In genomic region chr11:24264868-24265267, GRCh38 we compare ENCODE assay signal across 22 cellular contexts.
"Had no signal": no experiment of that assay in that cellular context is flagged by ENCODE, and none has a peak within 500 bp of the region (broad histone marks: within the 10 kb centered on the region; RNA-seq: fewer than 3 reads in every experiment).

No MANE protein-coding gene starts in this region.

- H2AFZ ChIP-seq: PC-9 had no signal

- H3K4me1 ChIP-seq: Peyer's patch, SJCRH30 had no signal

- H3K27ac ChIP-seq: HL-60, PC-9, Peyer's patch, SJCRH30, SK-N-MC had no signal

- H3K27me3 ChIP-seq: MG63, Peyer's patch, SJCRH30 had no signal

- H3K4me3 ChIP-seq: MG63, PC-9, Peyer's patch, SJCRH30, SK-N-MC had no signal

- H3K9me3 ChIP-seq: MG63, Peyer's patch, SJCRH30 had no signal

- FAIRE-seq: HTR-8/SVneo had no signal

- H3K4me2 ChIP-seq: PC-9 had no signal

- H3K36me3 ChIP-seq: MG63, Peyer's patch, SJCRH30 had no signal

- ATAC-seq: Right ventricle myocardium inferior had no signal

- DNase-seq: KBM-7, MG63, NCI-H1092, NCI-H1105 treated with DMSO at 0.1 percent for 48 hours, NCI-H1417 treated with DMSO at 0.1 percent for 48 hours, NCI-H146, NCI-H1694 treated with DMSO at 0.1 percent for 48 hours, NCI-H1930, NCI-H2081, NCI-H2107, NCI-H2227 treated with DMSO at 0.1 percent for 48 hours, NCI-H524, NCI-H526 treated with DMSO at 0.1 percent for 48 hours, NCI-H748 treated with DMSO at 0.1 percent for 48 hours, PC-9, Peyer's patch, SHP77 treated with DMSO at 0.1 percent for 48 hours, SJCRH30 had no signal
